ENCODE assay signal across 2 cellular contexts in the genomic region with DNA sequence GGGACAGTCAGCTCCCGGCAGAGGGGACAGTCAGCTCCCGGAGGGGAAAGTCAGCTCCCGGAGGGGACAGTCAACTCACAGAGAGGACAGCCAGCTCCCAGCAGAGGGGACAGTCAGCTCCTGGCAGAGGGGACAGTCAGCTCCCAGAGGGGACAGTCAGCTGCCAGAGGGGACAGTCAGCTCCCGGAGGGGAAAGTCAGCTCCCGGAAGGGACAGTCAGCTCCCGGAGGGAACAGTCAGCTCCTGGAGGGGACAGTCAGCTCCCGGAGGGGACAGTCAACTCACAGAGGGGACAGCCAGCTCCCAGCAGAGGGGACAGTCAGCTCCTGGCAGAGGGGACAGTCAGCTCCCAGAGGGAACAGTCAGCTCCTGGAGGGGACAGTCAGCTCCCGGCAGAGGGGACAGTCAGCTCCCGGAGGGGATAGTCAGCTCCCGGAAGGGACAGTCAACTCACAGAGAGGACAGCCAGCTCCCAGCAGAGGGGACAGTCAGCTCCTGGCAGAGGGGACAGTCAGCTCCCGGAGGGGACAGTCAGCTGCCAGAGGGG. TPM values are rescaled to one million over a fixed set of nuclear protein-coding genes. Genes with fewer than 3 reads are reported as not detected.
"Had no signal": no experiment of that assay in that cellular context is flagged by ENCODE, and none has a peak within 500 bp of the region (broad histone marks: within the 10 kb centered on the region; RNA-seq: fewer than 3 reads in every experiment).

No MANE protein-coding gene starts in this region.

RNA-seq across cellular contexts. Expression of gene RNF212, which starts 58.6 kb away (rescaled TPM):
- total RNA-seq: LHCN-M2, MCF 10A had no signal
